ENCODE assay signal across 8 cellular contexts in the genomic region with DNA sequence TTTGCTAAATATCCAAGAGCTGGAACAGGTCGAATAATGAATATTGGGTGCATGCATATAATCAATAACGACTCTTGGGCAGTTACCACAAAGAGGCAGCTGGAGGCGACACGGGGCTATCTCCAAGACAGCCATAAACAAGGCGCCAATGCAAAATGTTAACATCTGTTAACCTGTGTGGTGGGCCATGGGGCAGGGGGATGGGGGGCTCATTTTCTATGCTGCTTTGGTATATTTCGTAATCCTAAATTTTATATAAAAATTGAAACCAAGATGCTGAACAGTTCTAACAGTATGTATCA. TPM values are rescaled to one million over a fixed set of nuclear protein-coding genes. Genes with fewer than 3 reads are reported as not detected.
A peak's percentile ranks its signal among the peaks of the same experiment; 100 is the strongest.
DNase-seq lines count a peak whose midpoint lies in the region; ATAC-seq and TF ChIP-seq lines count a peak whose summit lies in the region.

No MANE protein-coding gene starts in this region.

- H3K4me1 ChIP-seq in gastroesophageal sphincter = peaks cover 0 to 64% (median 39%) of the 10 kb centered on the region in 3 donors
- peaks cover 32% of the 10 kb centered on the region for H3K4me1 ChIP-seq in smooth muscle cell (ENCODE audit: low read depth)

- H3K4me3 Mint-ChIP-seq in T-cell = peak overlapping the region; percentile 97 to 99 (median 98)

- TF ChIP-seq POLR2A in gastroesophageal sphincter (IDR thresholded peaks at IDR 0.05) = no peak

- peak overlapping the region; percentile 82 for H3K4me2 ChIP-seq in smooth muscle cell

- no peak for TF ChIP-seq EP300 in gastroesophageal sphincter (IDR thresholded peaks at IDR 0.05)

- ATAC-seq in T-cell (replicated peaks in 1 of 4) (no peak), gastroesophageal sphincter (no peak)

- H3K27me3 Mint-ChIP-seq in T-cell = no peaks in the 10 kb centered on the region

- TF ChIP-seq CTCF in gastroesophageal sphincter (IDR thresholded peaks at IDR 0.05) (no peak), smooth muscle cell (IDR thresholded peaks at IDR 0.05; ENCODE audit: borderline replicate concordance, insufficient read depth, poor library complexity, severe bottlenecking) (no peak)

- peak overlapping the region; percentile 10 for H3K9ac ChIP-seq in smooth muscle cell (ENCODE audit: low read depth)

- H3K27ac ChIP-seq in gastroesophageal sphincter (peak overlapping the region; percentile 19 to 100 (median 97)), smooth muscle cell (ENCODE audit: low read depth) (peak overlapping the region; percentile 41)

- peak overlapping the region in 1 of 2 donors; percentile 93 for H3K4me3 ChIP-seq in gastroesophageal sphincter
- peak overlapping the region; percentile 92 for H3K4me3 ChIP-seq in smooth muscle cell

- WGBS in gastroesophageal sphincter (ENCODE audit: low coverage in 1 of 2), 2 donors = 35 to 36% methylated on average over 5 of the region's 6 CpGs
- WGBS in smooth muscle cell (ENCODE audit: low lambda C conversion rate) = 42% methylated on average over 6 of the region's 6 CpGs

- H4K20me1 ChIP-seq in smooth muscle cell (ENCODE audit: low read depth) = peaks cover 30% of the 10 kb centered on the region

- H3K36me3 ChIP-seq in gastroesophageal sphincter (no peaks in the 10 kb centered on the region), smooth muscle cell (ENCODE audit: low read depth) (no peaks in the 10 kb centered on the region)

- peaks cover 1% of the 10 kb centered on the region for H3F3A ChIP-seq in smooth muscle cell (ENCODE audit: low read depth)

- H3K27ac Mint-ChIP-seq in T-cell = peak overlapping the region; percentile 99 to 100

- no peaks in the 10 kb centered on the region for H3K9me3 Mint-ChIP-seq in T-cell

- H3K27me3 ChIP-seq in gastroesophageal sphincter (no peaks in the 10 kb centered on the region), smooth muscle cell (ENCODE audit: low read depth) (no peaks in the 10 kb centered on the region)

- H3K9me3 ChIP-seq in gastroesophageal sphincter (no peaks in the 10 kb centered on the region), smooth muscle cell (replicated peaks; ENCODE audit: low read depth) (no peaks in the 10 kb centered on the region)

- DNase-seq in NCI-H748 (lab: John Stamatoyannopoulos, UW; ENCODE audit: unreplicated experiment) (peak; percentile 56), NCI-H748 treated with DMSO at 0.1 percent for 48 hours (lab: John Stamatoyannopoulos, UW) (no peak), T-cell (no peak), smooth muscle cell (lab: John Stamatoyannopoulos, UW; ENCODE audit: unreplicated experiment) (no peak), HuH-7 (ENCODE audit: low spot score) (no peak), germinal center (ENCODE audit: low spot score) (no peak)
- no peak for DNase-seq in stimulated activated CD4-positive, alpha-beta T cell treated with anti-CD3 and anti-CD28 coated beads, Interleukin-15, amount 100 ng/mL, for 24 hours

- CTCF ChIA-PET in T-cell (lab: Charles Lee) = interaction anchor here in 1 of 2 donors (0.5 to 3.0 kb wide), 6 partner anchors 8 to 187 kb away, joined by 3 to 19 read pairs (median 5); a partner anchor contains a TSS

- POLR2A ChIA-PET in T-cell (lab: Charles Lee) = interaction anchor here (0.8 to 2.6 kb wide), 2 partner anchors 9 to 123 kb away, joined by 3 to 9 read pairs; no protein-coding TSS in a partner anchor

- peaks cover 34% of the 10 kb centered on the region for H3K79me2 ChIP-seq in smooth muscle cell (ENCODE audit: low read depth)

- peaks cover 11% of the 10 kb centered on the region for H3K36me3 Mint-ChIP-seq in T-cell

- H2AFZ ChIP-seq in smooth muscle cell (ENCODE audit: low read depth) = no peak overlapping the region

- H3K4me1 Mint-ChIP-seq in T-cell = peaks cover 66 to 76% (median 66%) of the 10 kb centered on the region in 3 donors

RNA-seq across cellular contexts. Expression of a gene that starts 1.3 kb away (rescaled TPM):
- 100 to 1,000 TPM; 250 to 319 (median 294) TPM for total RNA-seq in T-cell
- total RNA-seq in gastroesophageal sphincter = 10 to 100 TPM in 3 of 4 donors, 1 to 10 TPM in 1; 8.9 to 15.9 (median 12.4) TPM
- total RNA-seq in smooth muscle cell = 5.7 and 9.0 TPM in 2 replicates
- polyA plus RNA-seq in smooth muscle cell = 6.8 and 8.9 TPM in 2 replicates

RNA-seq across cellular contexts. Expression of a gene that starts 10.7 kb away (rescaled TPM):
- 1 to 10 TPM; 1.6 to 3.1 (median 2.8) TPM for total RNA-seq in T-cell
- total RNA-seq in gastroesophageal sphincter = under 1 TPM in 1 of 4 donors, not detected in 3; 0.15 TPM
- 0.09 and 0.13 TPM in 2 replicates for total RNA-seq in smooth muscle cell
- polyA plus RNA-seq in smooth muscle cell = 0.08 TPM in 1 of 2 replicates, not detected in the other

Comparison
In these comparisons a context has a peak if more than half of its experiments do, and no peak if none do; other contexts are left out.
1. RNA of a gene that starts 1.3 kb away (total RNA-seq): 250 to 319 TPM in T-cell; 8.9 to 15.9 TPM in gastroesophageal sphincter and 5.7 to 9.0 TPM in smooth muscle cell; every median in the first group is over 10 times any median in the second.